21 cellular contexts compared by ENCODE assay signal in genomic region chr7:116806046-116806944, GRCh38. TPM values are rescaled to one million over a fixed set of nuclear protein-coding genes. Genes with fewer than 3 reads are reported as not detected.
DNase-seq lines count a peak whose midpoint lies in the region; ATAC-seq and TF ChIP-seq lines count a peak whose summit lies in the region.
"Had no signal": no experiment of that assay in that cellular context is flagged by ENCODE, and none has a peak within 500 bp of the region (broad histone marks: within the 10 kb centered on the region; RNA-seq: fewer than 3 reads in every experiment).

No MANE protein-coding gene starts in this region.

- H3K79me2 ChIP-seq in GM23248 (ENCODE audit: insufficient read depth), result no peaks in the 10 kb centered on the region

- no peak overlapping the region for H3K9ac ChIP-seq in GM23248

- TF ChIP-seq CTCF in left lung (IDR thresholded peaks at IDR 0.05) (no peak), psoas muscle (IDR thresholded peaks at IDR 0.05) (no peak)

- no peaks in the 10 kb centered on the region for H3K9me3 Mint-ChIP-seq in T-helper 2 cell treated with Interferon-gamma antibody and Interleukin-4, amounts not matched to agents 5 μg/mL and 100 μg/mL, for 36 hours
- H3K9me3 Mint-ChIP-seq: activated B cell treated with CpG ODN at 0.5 μM for 24 hours; activated CD8-positive, alpha-beta T cell treated with anti-CD3 and anti-CD28 coated beads for 36 hours; neural crest cell had no signal

- no peak overlapping the region for H3K4me2 ChIP-seq in GM23248 (ENCODE audit: unreplicated experiment)

- no peaks in the 10 kb centered on the region for H3K9me2 ChIP-seq in GM23248 (ENCODE audit: insufficient read depth)

- H3K27me3 ChIP-seq in GM23248 (replicated peaks; ENCODE audit: insufficient read depth) (no peaks in the 10 kb centered on the region), left lung (no peaks in the 10 kb centered on the region), psoas muscle (ENCODE audit: insufficient read depth in 3 of 3, low read length in 2 of 3) (no peaks in the 10 kb centered on the region)
- H3K27me3 ChIP-seq: cardiac muscle cell, stomach had no signal

- H3K4me3 ChIP-seq in GM23248 (no peak overlapping the region), left lung (no peak overlapping the region), psoas muscle (no peak overlapping the region)
- H3K4me3 ChIP-seq: cardiac muscle cell, prostate gland, SK-N-MC, stomach had no signal

- H3F3A ChIP-seq in GM23248 (ENCODE audit: insufficient read depth), result peaks cover 38% of the 10 kb centered on the region

- peaks cover 5% of the 10 kb centered on the region for H3K4me1 Mint-ChIP-seq in T-helper 2 cell treated with Interferon-gamma antibody and Interleukin-4, amounts not matched to agents 5 μg/mL and 100 μg/mL, for 36 hours (ENCODE audit: low read depth)

- no peaks in the 10 kb centered on the region for H4K20me1 ChIP-seq in GM23248 (ENCODE audit: insufficient read depth)

- no peaks in the 10 kb centered on the region for H3K36me3 ChIP-seq in GM23248 (ENCODE audit: low read depth)
- H3K36me3 ChIP-seq in left lung, result no peaks in the 10 kb centered on the region
- no peaks in the 10 kb centered on the region for H3K36me3 ChIP-seq in psoas muscle (ENCODE audit: insufficient read depth in 1 of 2, low read depth in 1 of 2)
- H3K36me3 ChIP-seq: cardiac muscle cell, prostate gland, stomach had no signal

- H3K4me1 ChIP-seq in GM23248 (ENCODE audit: insufficient read depth) (peaks cover 60% of the 10 kb centered on the region), left lung (peaks cover 0 to 12% of the 10 kb centered on the region in 2 donors), psoas muscle (peaks cover 48% of the 10 kb centered on the region)
- H3K4me1 ChIP-seq: prostate gland had no signal

- no peaks in the 10 kb centered on the region for H3K36me3 Mint-ChIP-seq in T-helper 2 cell treated with Interferon-gamma antibody and Interleukin-4, amounts not matched to agents 5 μg/mL and 100 μg/mL, for 36 hours (ENCODE audit: low read depth)

- peak overlapping the region; percentile 56; the same call in 1 of the 2 replicates for H2AFZ ChIP-seq in GM23248

- intact Hi-C loops in left lung (cut with DNase I), result loop anchor here in 1 of 2 donors (5.0 kb wide), 1 partner anchor 629 kb away; no protein-coding TSS in a partner anchor
- intact Hi-C loops in psoas muscle (cut with DNase I), result loop anchor here in 1 of 2 donors (5.0 to 10.0 kb wide), 4 partner anchors 56 to 631 kb away; partner anchors contain the start of genes CAPZA2 and CAV1

- no peak overlapping the region for H3K4me3 Mint-ChIP-seq in T-helper 2 cell treated with Interferon-gamma antibody and Interleukin-4, amounts not matched to agents 5 μg/mL and 100 μg/mL, for 36 hours
- H3K4me3 Mint-ChIP-seq: activated B cell treated with CpG ODN at 0.5 μM for 24 hours; activated CD8-positive, alpha-beta T cell treated with anti-CD3 and anti-CD28 coated beads for 36 hours; neural crest cell had no signal

- H3K27ac ChIP-seq in GM23248 (no peak overlapping the region), angular gyrus (ENCODE audit: low read depth, low read length) (peak overlapping the region; percentile 79), left lung (no peak overlapping the region), psoas muscle (peak overlapping the region; percentile 86)
- H3K27ac ChIP-seq: C4-2B, cardiac muscle cell, prostate gland, SK-N-MC had no signal

- H3K9me3 ChIP-seq in GM23248 (ENCODE audit: low read depth) (no peaks in the 10 kb centered on the region), left lung (no peaks in the 10 kb centered on the region), psoas muscle (no peaks in the 10 kb centered on the region)
- H3K9me3 ChIP-seq: prostate gland, stomach had no signal

- H3K27ac Mint-ChIP-seq in T-helper 2 cell treated with Interferon-gamma antibody and Interleukin-4, amounts not matched to agents 5 μg/mL and 100 μg/mL, for 36 hours, result no peak overlapping the region
- H3K27ac Mint-ChIP-seq: activated B cell treated with CpG ODN at 0.5 μM for 24 hours; activated CD8-positive, alpha-beta T cell treated with anti-CD3 and anti-CD28 coated beads for 36 hours had no signal

- H3K27me3 Mint-ChIP-seq in T-helper 2 cell treated with Interferon-gamma antibody and Interleukin-4, amounts not matched to agents 5 μg/mL and 100 μg/mL, for 36 hours (ENCODE audit: low read depth), result peaks cover 12% of the 10 kb centered on the region

- peak; percentile 23 for ATAC-seq in left lung
- ATAC-seq in psoas muscle, result no peak
- ATAC-seq in GM18502 (IDR thresholded peaks at IDR 0.05; ENCODE audit: poor library complexity, unreplicated experiment), result no peak
- no peak for ATAC-seq in GM19023 (IDR thresholded peaks at IDR 0.05; ENCODE audit: unreplicated experiment)
- ATAC-seq: activated CD8-positive, alpha-beta T cell treated with anti-CD3 and anti-CD28 coated beads for 36 hours had no signal

- DNase-seq in GM23248 (no peak), left lung (no peak), psoas muscle (no peak), NCI-H1092 (lab: John Stamatoyannopoulos, UW) (no peak)
- no peak for DNase-seq in T-helper 2 cell treated with Interferon-gamma antibody and Interleukin-4, amounts not matched to agents 5 μg/mL and 100 μg/mL, for 36 hours (ENCODE audit: low spot score)
- DNase-seq: activated B cell treated with CpG ODN at 0.5 μM for 24 hours; activated CD8-positive, alpha-beta T cell treated with anti-CD3 and anti-CD28 coated beads for 36 hours; activated T-cell treated with anti-CD3 and anti-CD28 coated beads, Interleukin-2, amount 50 U/mL, for 1 hour; NCI-H1105; NCI-H2029 treated with DMSO at 0.1 percent for 48 hours; NCI-H345; stimulated activated CD4-positive, alpha-beta T cell treated with anti-CD3 and anti-CD28 coated beads, Interleukin-4, amount 100 ng/mL, for 4 hours; stomach had no signal

- WGBS in GM23248 (ENCODE audit: low coverage in 1 of 2, low lambda C conversion rate in 2 of 2, missing lambda C conversion rate in 2 of 2), 2 experiments, result 94% methylated on average over 7 of the region's 7 CpGs
- WGBS in psoas muscle, 3 donors, result 71 to 81% (median 79%) methylated on average over 7 of the region's 7 CpGs

- in situ Hi-C loops in GM23248 (cut with MboI), result loop anchor here (10.0 kb wide), 2 partner anchors 131 to 211 kb away; partner anchors contain the start of gene MET

RNA-seq across cellular contexts. Expression of gene CAPZA2, which starts 56.1 kb away (rescaled TPM):
- total RNA-seq in GM23248 (2014; rRNA removed; shearing (Covaris generic)), result 170 and 201 TPM in 2 replicates
- 301 and 323 TPM in 2 replicates for polyA plus RNA-seq in GM23248 (2016; fragmentation: Nextera tagmentation; extraction: Ambion mirVana)
- 100 to 1,000 TPM; 234 to 286 TPM for total RNA-seq in left lung
- 100 to 1,000 TPM; 152 to 271 (median 232) TPM for total RNA-seq in psoas muscle
- polyA plus RNA-seq in psoas muscle, result 100 to 1,000 TPM in 2 of 3 donors, 10 to 100 TPM in 1; 83.0 to 144 (median 120) TPM

Comparison
In these comparisons a context has a peak if more than half of its experiments do, and no peak if none do; other contexts are left out.
1. H3K27ac ChIP-seq: peak in angular gyrus (single experiment) and psoas muscle (single experiment); none in GM23248 (single experiment) and left lung (0 of 2).